Comparison of ENCODE assay signal across 2 cellular contexts in genomic region chr14:100569734-100570251, GRCh38.
TF ChIP-seq lines count a peak whose summit lies in the region.

No MANE protein-coding gene starts in this region.

TF ChIP-seq in IMR-90, 13 proteins besides CTCF, POLR2A, EP300 and RAD21:
- TF ChIP-seq SMC3 (IDR thresholded peaks at IDR 0.05; ENCODE audit: low read depth, low read length) = no peak
- TF ChIP-seq RCOR1 (IDR thresholded peaks at IDR 0.05; ENCODE audit: insufficient replicate concordance, low read length) = no peak
- TF ChIP-seq BHLHE40 (IDR thresholded peaks at IDR 0.05; ENCODE audit: low read depth, low read length) = no peak
- TF ChIP-seq USF2 (IDR thresholded peaks at IDR 0.05; ENCODE audit: low read depth, low read length) = no peak
- no peak for TF ChIP-seq MAZ (IDR thresholded peaks at IDR 0.05; ENCODE audit: borderline replicate concordance, low read depth, low read length)
- TF ChIP-seq RFX5 (IDR thresholded peaks at IDR 0.05; ENCODE audit: low read depth, low read length) = no peak
- no peak for TF ChIP-seq MAFK (IDR thresholded peaks at IDR 0.05; ENCODE audit: low read depth, low read length)
- no peak for TF ChIP-seq NFE2L2 (IDR thresholded peaks at IDR 0.05; ENCODE audit: low read depth, low read length)
- no peak for TF ChIP-seq MXI1 (IDR thresholded peaks at IDR 0.05; ENCODE audit: borderline replicate concordance, low read depth, low read length)
- TF ChIP-seq ELK1 (IDR thresholded peaks at IDR 0.05; ENCODE audit: borderline replicate concordance, low read depth, low read length) = no peak
- no peak for TF ChIP-seq CHD1 (IDR thresholded peaks at IDR 0.05; ENCODE audit: low read depth, low read length)
- TF ChIP-seq FOS (IDR thresholded peaks at IDR 0.05; ENCODE audit: low read depth, low read length) = no peak
- no peak for TF ChIP-seq CEBPB (IDR thresholded peaks at IDR 0.05; ENCODE audit: low read depth, low read length)

TF ChIP-seq in neural cell, 6 proteins besides CTCF, POLR2A, EP300 and RAD21:
- TF ChIP-seq REST (IDR thresholded peaks at IDR 0.05; ENCODE audit: borderline replicate concordance) (no peak), SMC3 (conservative IDR thresholded peaks at IDR 0.05; ENCODE audit: poor library complexity) (no peak), TAF1 (IDR thresholded peaks at IDR 0.05; ENCODE audit: low read depth) (no peak)
